Comparison of ENCODE assay signal across 11 cellular contexts in the genomic region with DNA sequence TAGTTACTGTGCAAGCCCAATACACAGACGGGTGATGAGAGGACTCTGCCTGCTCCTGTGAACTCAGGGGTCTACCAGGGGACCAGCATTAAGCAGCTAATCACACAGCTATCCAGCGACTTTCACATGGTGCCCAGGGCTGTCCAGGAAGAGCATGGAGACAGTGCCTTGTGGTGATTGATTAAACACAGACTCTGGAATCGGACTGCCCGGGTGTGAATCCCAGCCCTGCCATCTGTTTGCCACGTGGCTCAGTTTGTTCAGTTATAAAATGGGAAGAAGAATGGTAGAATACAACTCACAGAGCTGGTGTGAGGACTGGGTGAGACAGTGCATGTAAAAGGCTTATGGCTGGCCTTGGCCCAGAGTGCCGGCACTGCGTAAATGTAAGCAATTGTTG. TPM values are rescaled to one million over a fixed set of nuclear protein-coding genes. Genes with fewer than 3 reads are reported as not detected.
DNase-seq lines count a peak whose midpoint lies in the region; ATAC-seq and TF ChIP-seq lines count a peak whose summit lies in the region.
"Had no signal": no experiment of that assay in that cellular context is flagged by ENCODE, and none has a peak within 500 bp of the region (broad histone marks: within the 10 kb centered on the region; RNA-seq: fewer than 3 reads in every experiment).

No MANE protein-coding gene starts in this region.

- H3K27me3 ChIP-seq in Caco-2 (replicated peaks; ENCODE audit: control insufficient read depth, insufficient read depth, low read length) (no peaks in the 10 kb centered on the region), skeletal muscle satellite cell (ENCODE audit: control insufficient read depth, insufficient read depth, low read length) (no peaks in the 10 kb centered on the region)

- CTCF ChIA-PET in Caco-2 (lab: Charles Lee): interaction anchor here (1.0 kb wide), 1 partner anchor 13 kb away, joined by 4 read pairs; no protein-coding TSS in a partner anchor

- H3K4me3 Mint-ChIP-seq in Caco-2 (ENCODE audit: unreplicated experiment): no peak overlapping the region
- H3K4me3 Mint-ChIP-seq: activated CD4-positive, alpha-beta memory T cell treated with anti-CD3 and anti-CD28 coated beads, Interleukin-2, amount 10 ng/mL, durations not matched to agents 7 days and 5 days had no signal

- H3K9me3 ChIP-seq in Caco-2 (no peaks in the 10 kb centered on the region), skeletal muscle satellite cell (replicated peaks; ENCODE audit: low read length) (no peaks in the 10 kb centered on the region)

- H3K27me3 Mint-ChIP-seq in Caco-2 (ENCODE audit: insufficient read depth, unreplicated experiment): no peaks in the 10 kb centered on the region
- H3K27me3 Mint-ChIP-seq: activated CD4-positive, alpha-beta memory T cell treated with anti-CD3 and anti-CD28 coated beads, Interleukin-2, amount 10 ng/mL, durations not matched to agents 7 days and 5 days had no signal

- peak overlapping the region; percentile 82 for H3K9ac ChIP-seq in skeletal muscle satellite cell (ENCODE audit: low read depth, low read length)

- no peak overlapping the region for H3K4me3 ChIP-seq in Caco-2 (ENCODE audit: low read depth, low read length)
- H3K4me3 ChIP-seq in skeletal muscle satellite cell (ENCODE audit: low read length): no peak overlapping the region

- ATAC-seq in left colon: peak; percentile 16

- DNase-seq in Caco-2 (no peak), left colon (no peak), globus pallidus (ENCODE audit: low spot score) (no peak), NCI-H2081 treated with DMSO at 0.1 percent for 48 hours (lab: John Stamatoyannopoulos, UW) (no peak), NCI-H128 (lab: John Stamatoyannopoulos, UW; ENCODE audit: unreplicated experiment) (no peak), NCI-H2196 treated with DMSO at 0.1 percent for 48 hours (lab: John Stamatoyannopoulos, UW; ENCODE audit: unreplicated experiment) (no peak)
- DNase-seq: activated CD4-positive, alpha-beta memory T cell treated with anti-CD3 and anti-CD28 coated beads, Interleukin-2, amount 10 ng/mL, durations not matched to agents 7 days and 5 days; NCI-H774; SW 1271 had no signal

- peak overlapping the region; percentile 56 for H3K27ac ChIP-seq in angular gyrus (ENCODE audit: low read depth, low read length)

- H3K9me3 Mint-ChIP-seq in Caco-2 (ENCODE audit: unreplicated experiment): no peaks in the 10 kb centered on the region
- H3K9me3 Mint-ChIP-seq: activated CD4-positive, alpha-beta memory T cell treated with anti-CD3 and anti-CD28 coated beads, Interleukin-2, amount 10 ng/mL, durations not matched to agents 7 days and 5 days had no signal

- TF ChIP-seq CTCF in Caco-2 (IDR thresholded peaks at IDR 0.05; ENCODE audit: insufficient read depth in 1 of 2, low read depth in 1 of 2, low read length in 1 of 2, severe bottlenecking in 1 of 2, unreplicated experiment in 1 of 2): no peak

- H3K36me3 ChIP-seq in Caco-2 (ENCODE audit: control insufficient read depth, insufficient read depth, low read length): no peaks in the 10 kb centered on the region; the same call in 1 of the 2 replicates
- peaks cover 14% of the 10 kb centered on the region for H3K36me3 ChIP-seq in skeletal muscle satellite cell (ENCODE audit: insufficient read depth, low read length)

- H3K4me1 ChIP-seq in Caco-2: peaks cover 48% of the 10 kb centered on the region
- peaks cover 58% of the 10 kb centered on the region for H3K4me1 ChIP-seq in skeletal muscle satellite cell (ENCODE audit: control insufficient read depth, insufficient read depth, low read length)

- intact Hi-C loops in Caco-2 (cut with micrococcal nuclease; ENCODE audit: unreplicated experiment): loop anchor here (5.0 to 10.0 kb wide), 3 partner anchors 35 to 113 kb away; a partner anchor contains a TSS
- intact Hi-C loops in left colon (cut with DNase I, micrococcal nuclease): loop anchor here in 1 of 2 donors (10.0 kb wide), 1 partner anchor 113 kb away; a partner anchor contains a TSS

- POLR2A ChIA-PET in Caco-2 (lab: Charles Lee): no interaction called here

- H3K27ac Mint-ChIP-seq in Caco-2 (ENCODE audit: unreplicated experiment): peak overlapping the region; percentile 98
- H3K27ac Mint-ChIP-seq: activated CD4-positive, alpha-beta memory T cell treated with anti-CD3 and anti-CD28 coated beads, Interleukin-2, amount 10 ng/mL, durations not matched to agents 7 days and 5 days had no signal

- peaks cover 40% of the 10 kb centered on the region for H3K4me1 Mint-ChIP-seq in Caco-2 (ENCODE audit: low read depth, unreplicated experiment)

- H3K4me2 ChIP-seq in skeletal muscle satellite cell (ENCODE audit: low read length): peak overlapping the region; percentile 53

- peaks cover 55% of the 10 kb centered on the region for H3K36me3 Mint-ChIP-seq in Caco-2 (ENCODE audit: insufficient read depth, unreplicated experiment)

- BruUV-seq in Caco-2 (replicated peaks; lab: Mats Ljungman, UMichigan): no TSS peak

RNA-seq across cellular contexts. Expression of a gene that starts 42.1 kb away (rescaled TPM):
- 1.8 and 2.8 TPM in 2 replicates for total RNA-seq in Caco-2 (2022)
- total RNA-seq in left colon: 1 to 10 TPM in 1 of 2 donors, under 1 TPM in 1; 0.37 to 1.6 TPM
- total RNA-seq in skeletal muscle satellite cell (2012; rRNA removed): 3.7 and 4.3 TPM in 2 replicates
